In genomic region chr4:74374561-74375327, GRCh38 we compare ENCODE assay signal across 11 cellular contexts. TPM values are rescaled to one million over a fixed set of nuclear protein-coding genes. Genes with fewer than 3 reads are reported as not detected.
DNase-seq lines count a peak whose midpoint lies in the region; ATAC-seq, FAIRE-seq and TF ChIP-seq lines count a peak whose summit lies in the region.
"Had no signal": no experiment of that assay in that cellular context is flagged by ENCODE, and none has a peak within 500 bp of the region (broad histone marks: within the 10 kb centered on the region; RNA-seq: fewer than 3 reads in every experiment).

No MANE protein-coding gene starts in this region.

- H3K36me3 ChIP-seq in small intestine (ENCODE audit: control insufficient read depth in 2 of 2, insufficient read depth in 2 of 2, low read length in 2 of 2): no peaks in the 10 kb centered on the region

- no peak overlapping the region for H3K4me3 ChIP-seq in NB4 (ENCODE audit: low read depth, low read length)
- no peak overlapping the region for H3K4me3 ChIP-seq in small intestine (ENCODE audit: low read depth in 1 of 2, low read length in 2 of 2)

- whole genome bisulfite sequencing in small intestine, 3 donors: 74 to 82% (median 76%) methylated on average over 10 of the region's 10 CpGs

- H3K9me3 ChIP-seq in small intestine (ENCODE audit: control insufficient read depth, low read depth): no peaks in the 10 kb centered on the region

- H3K4me1 ChIP-seq in small intestine (ENCODE audit: control insufficient read depth in 2 of 2, insufficient read depth in 1 of 2, low read depth in 1 of 2, low read length in 1 of 2): no peaks in the 10 kb centered on the region

- H3K9me3 Mint-ChIP-seq in activated CD4-positive, alpha-beta memory T cell treated with anti-CD3 and anti-CD28 coated beads for 36 hours: no peaks in the 10 kb centered on the region
- H3K9me3 Mint-ChIP-seq in activated CD4-positive, alpha-beta memory T cell treated with anti-CD3 and anti-CD28 coated beads, Interleukin-2, amount 10 ng/mL, durations not matched to agents 7 days and 5 days: no peaks in the 10 kb centered on the region
- H3K9me3 Mint-ChIP-seq: naive thymus-derived CD8-positive, alpha-beta T cell had no signal

- H3K27ac Mint-ChIP-seq in activated CD4-positive, alpha-beta memory T cell treated with anti-CD3 and anti-CD28 coated beads for 36 hours: no peak overlapping the region
- no peak overlapping the region for H3K27ac Mint-ChIP-seq in activated CD4-positive, alpha-beta memory T cell treated with anti-CD3 and anti-CD28 coated beads, Interleukin-2, amount 10 ng/mL, durations not matched to agents 7 days and 5 days
- H3K27ac Mint-ChIP-seq: naive thymus-derived CD8-positive, alpha-beta T cell had no signal

- TF ChIP-seq CTCF in NB4 (IDR thresholded peaks at IDR 0.05; ENCODE audit: low read depth, low read length): no peak

- no peak overlapping the region for H3K4me3 Mint-ChIP-seq in activated CD4-positive, alpha-beta memory T cell treated with anti-CD3 and anti-CD28 coated beads for 36 hours
- H3K4me3 Mint-ChIP-seq in activated CD4-positive, alpha-beta memory T cell treated with anti-CD3 and anti-CD28 coated beads, Interleukin-2, amount 10 ng/mL, durations not matched to agents 7 days and 5 days: no peak overlapping the region
- H3K4me3 Mint-ChIP-seq: naive thymus-derived CD8-positive, alpha-beta T cell had no signal

- no peak overlapping the region for H3K27ac ChIP-seq in small intestine (ENCODE audit: low read depth in 1 of 2, low read length in 1 of 2)
- H3K27ac ChIP-seq: C4-2B had no signal

- no peaks in the 10 kb centered on the region for H3K36me3 Mint-ChIP-seq in activated CD4-positive, alpha-beta memory T cell treated with anti-CD3 and anti-CD28 coated beads for 36 hours
- no peaks in the 10 kb centered on the region for H3K36me3 Mint-ChIP-seq in activated CD4-positive, alpha-beta memory T cell treated with anti-CD3 and anti-CD28 coated beads, Interleukin-2, amount 10 ng/mL, durations not matched to agents 7 days and 5 days (ENCODE audit: low read depth)
- H3K36me3 Mint-ChIP-seq: naive thymus-derived CD8-positive, alpha-beta T cell had no signal

- POLR2A ChIA-PET in activated CD4-positive, alpha-beta memory T cell treated with anti-CD3 and anti-CD28 coated beads for 36 hours (lab: Charles Lee): no interaction called here
- POLR2A ChIA-PET in activated CD4-positive, alpha-beta memory T cell treated with anti-CD3 and anti-CD28 coated beads, Interleukin-2, amount 10 ng/mL, durations not matched to agents 7 days and 5 days (lab: Charles Lee): no interaction called here

- peaks cover 5% of the 10 kb centered on the region for H3K27me3 Mint-ChIP-seq in activated CD4-positive, alpha-beta memory T cell treated with anti-CD3 and anti-CD28 coated beads for 36 hours
- H3K27me3 Mint-ChIP-seq in activated CD4-positive, alpha-beta memory T cell treated with anti-CD3 and anti-CD28 coated beads, Interleukin-2, amount 10 ng/mL, durations not matched to agents 7 days and 5 days: peaks cover 9% of the 10 kb centered on the region

- intact Hi-C loops in activated CD4-positive, alpha-beta memory T cell treated with anti-CD3 and anti-CD28 coated beads for 36 hours (cut with micrococcal nuclease): no loop called here

- CTCF ChIA-PET in activated CD4-positive, alpha-beta memory T cell treated with anti-CD3 and anti-CD28 coated beads for 36 hours (lab: Charles Lee): no interaction called here
- CTCF ChIA-PET in activated CD4-positive, alpha-beta memory T cell treated with anti-CD3 and anti-CD28 coated beads, Interleukin-2, amount 10 ng/mL, durations not matched to agents 7 days and 5 days (lab: Charles Lee): no interaction called here

- DNase-seq in activated CD4-positive, alpha-beta memory T cell treated with anti-CD3 and anti-CD28 coated beads for 36 hours: peak; percentile 16
- DNase-seq in activated CD4-positive, alpha-beta memory T cell treated with anti-CD3 and anti-CD28 coated beads, Interleukin-2, amount 10 ng/mL, durations not matched to agents 7 days and 5 days: no peak
- peak; percentile 85 for DNase-seq in NB4 (ENCODE audit: low read depth)
- DNase-seq in dermis microvascular lymphatic vessel endothelial cell (ENCODE audit: low read depth in 2 of 2): peak; percentile 11 to 72
- peak; percentile 36 for DNase-seq in small intestine
- DNase-seq in NCI-H146 (lab: John Stamatoyannopoulos, UW): no peak
- no peak for DNase-seq in NCI-H2081 (lab: John Stamatoyannopoulos, UW)
- DNase-seq: effector CD4-positive, alpha-beta T cell; naive thymus-derived CD8-positive, alpha-beta T cell had no signal

- FAIRE-seq in small intestine (lab: Jason Lieb, UNC): no peak

- peaks cover 3% of the 10 kb centered on the region for H3K4me1 Mint-ChIP-seq in activated CD4-positive, alpha-beta memory T cell treated with anti-CD3 and anti-CD28 coated beads for 36 hours (ENCODE audit: low read depth)
- peaks cover 2% of the 10 kb centered on the region for H3K4me1 Mint-ChIP-seq in activated CD4-positive, alpha-beta memory T cell treated with anti-CD3 and anti-CD28 coated beads, Interleukin-2, amount 10 ng/mL, durations not matched to agents 7 days and 5 days
- H3K4me1 Mint-ChIP-seq: naive thymus-derived CD8-positive, alpha-beta T cell had no signal

- H3K27me3 ChIP-seq in small intestine (ENCODE audit: control insufficient read depth in 2 of 2, insufficient read depth in 2 of 2, low read length in 2 of 2): no peaks in the 10 kb centered on the region

- no peak for TF ChIP-seq POLR2A in NB4 (IDR thresholded peaks at IDR 0.05; ENCODE audit: extremely low read depth, insufficient read length)

- no peak for ATAC-seq in HG03175 (IDR thresholded peaks at IDR 0.05; ENCODE audit: unreplicated experiment)
- ATAC-seq: naive thymus-derived CD8-positive, alpha-beta T cell had no signal

RNA-seq across cellular contexts. Expression of gene EREG, which starts 9.8 kb away (rescaled TPM):
- total RNA-seq in activated CD4-positive, alpha-beta memory T cell treated with anti-CD3 and anti-CD28 coated beads for 36 hours: not detected
- total RNA-seq in activated CD4-positive, alpha-beta memory T cell treated with anti-CD3 and anti-CD28 coated beads, Interleukin-2, amount 10 ng/mL, durations not matched to agents 7 days and 5 days: not detected
- total RNA-seq in dermis microvascular lymphatic vessel endothelial cell: under 0.01 TPM in 1 of 2 replicates, not detected in the other
- polyA plus RNA-seq in small intestine: under 1 TPM in 2 of 3 donors, not detected in 1; 0.22 to 0.75 TPM
- total RNA-seq: naive thymus-derived CD8-positive, alpha-beta T cell had no signal
- polyA plus RNA-seq: naive thymus-derived CD8-positive, alpha-beta T cell had no signal

Comparison
In these comparisons a context has a peak if more than half of its experiments do, and no peak if none do; other contexts are left out.
1. DNase-seq: peak in activated CD4-positive, alpha-beta memory T cell treated with anti-CD3 and anti-CD28 coated beads for 36 hours (single experiment), NB4 (single experiment), dermis microvascular lymphatic vessel endothelial cell (2 of 2) and small intestine (single experiment); none in activated CD4-positive, alpha-beta memory T cell treated with anti-CD3 and anti-CD28 coated beads, Interleukin-2, amount 10 ng/mL, durations not matched to agents 7 days and 5 days (single experiment), NCI-H146 (single experiment) and NCI-H2081 (0 of 2).